In the genomic region with DNA sequence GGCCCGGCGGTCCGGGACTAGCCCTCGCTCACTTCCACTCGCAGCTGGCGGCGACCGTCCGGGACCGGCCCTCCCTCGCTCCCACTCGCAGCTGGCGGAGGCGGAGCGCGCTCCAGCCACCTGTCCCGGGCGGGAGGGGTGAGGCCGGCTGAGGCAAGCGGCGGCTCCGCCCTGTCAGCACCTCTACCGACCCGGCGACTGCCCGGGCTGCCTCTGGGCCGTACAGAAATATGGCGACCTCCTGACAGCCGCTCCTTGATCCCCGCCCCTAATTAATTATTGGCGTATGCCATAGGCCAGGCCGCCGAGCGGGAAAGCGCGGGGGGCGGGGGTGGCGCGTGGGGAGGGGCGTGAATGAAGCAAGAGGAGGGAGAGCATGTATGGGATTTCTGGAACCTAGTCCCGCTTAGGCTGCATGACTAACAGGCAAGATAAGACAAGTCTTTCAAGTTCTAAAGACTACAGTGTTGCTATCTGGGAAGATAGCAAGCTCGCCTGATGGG, we compare ENCODE assay signal across 8 cellular contexts. TPM values are rescaled to one million over a fixed set of nuclear protein-coding genes. Genes with fewer than 3 reads are reported as not detected.
A peak's percentile ranks its signal among the peaks of the same experiment; 100 is the strongest.
DNase-seq lines count a peak whose midpoint lies in the region; ATAC-seq, FAIRE-seq and TF ChIP-seq lines count a peak whose summit lies in the region.

A gene (minus strand): TSS at position 200 of the 503 bp plus-strand sequence. CDS start 243 bp downstream, outside the sequence.

- H3K4me3 ChIP-seq in GM12864 (ENCODE audit: low read depth, low read length) (peak within 1 kb of the TSS; percentile 47), bronchial epithelial cell (ENCODE audit: low read depth, low read length) (peak within 1 kb of the TSS; percentile 54), skeletal muscle tissue (ENCODE audit: low read length in 3 of 3) (peak within 1 kb of the TSS; percentile 64 to 75 (median 72))

- POLR2A ChIA-PET in activated B cell treated with CpG ODN at 0.5 μM for 24 hours (lab: Charles Lee), result no interaction called here

- peak within 1 kb of the TSS in 2 of 3 donors; percentile 50 to 66 for H3K9ac ChIP-seq in skeletal muscle tissue (ENCODE audit: low read depth in 1 of 3, low read length in 3 of 3)

- H3K36me3 Mint-ChIP-seq in activated B cell treated with CpG ODN at 0.5 μM for 24 hours (ENCODE audit: low read depth), result no peaks in the 10 kb centered on the region

- H3K27ac Mint-ChIP-seq in activated B cell treated with CpG ODN at 0.5 μM for 24 hours, result no peak within 1 kb of the TSS

- peak within 1 kb of the TSS; percentile 54 for H3K27ac ChIP-seq in skeletal muscle tissue (ENCODE audit: low read depth, low read length)

- peaks cover 0 to 2% (median 0%) of the 10 kb centered on the region in 3 donors for H3K4me1 ChIP-seq in skeletal muscle tissue (ENCODE audit: control insufficient read depth in 3 of 3, insufficient read depth in 3 of 3, low read length in 3 of 3)

- no peaks in the 10 kb centered on the region for H3K27me3 ChIP-seq in bronchial epithelial cell (ENCODE audit: control insufficient read depth, insufficient read depth, low read length)
- H3K27me3 ChIP-seq in skeletal muscle tissue (ENCODE audit: control insufficient read depth in 3 of 3, insufficient read depth in 3 of 3, low read length in 3 of 3), result peaks cover 0 to 5% (median 0%) of the 10 kb centered on the region in 3 donors

- intact Hi-C loops in activated B cell treated with CpG ODN at 0.5 μM for 24 hours (cut with micrococcal nuclease), result loop anchor here (1.0 to 5.0 kb wide), 4 partner anchors 118 to 1091 kb away; a partner anchor contains a TSS

- CTCF ChIA-PET in activated B cell treated with CpG ODN at 0.5 μM for 24 hours (lab: Charles Lee), result no interaction called here

- H3K27me3 Mint-ChIP-seq in activated B cell treated with CpG ODN at 0.5 μM for 24 hours, result no peaks in the 10 kb centered on the region

- FAIRE-seq in bronchial epithelial cell (lab: Jason Lieb, UNC), result peak; percentile 43

- TF ChIP-seq CTCF in GM12864 (IDR thresholded peaks at IDR 0.05; ENCODE audit: low read depth, low read length, missing control alignments) (no peak), activated B cell treated with CpG ODN at 0.5 μM for 24 hours (IDR thresholded peaks at IDR 0.05) (no peak), bronchial epithelial cell (IDR thresholded peaks at IDR 0.05; ENCODE audit: insufficient read depth, low read length, severe bottlenecking) (no peak)

- no peaks in the 10 kb centered on the region for H3K36me3 ChIP-seq in bronchial epithelial cell (ENCODE audit: control insufficient read depth, insufficient read depth, low read length)
- no peaks in the 10 kb centered on the region for H3K36me3 ChIP-seq in skeletal muscle tissue (ENCODE audit: control insufficient read depth in 3 of 3, insufficient read depth in 3 of 3, low read length in 3 of 3)

- peak within 1 kb of the TSS; percentile 89 for H3K4me3 Mint-ChIP-seq in activated B cell treated with CpG ODN at 0.5 μM for 24 hours

- DNase-seq in GM12864 (ENCODE audit: low read depth) (no peak), NCI-H2029 treated with DMSO at 0.1 percent for 48 hours (lab: John Stamatoyannopoulos, UW) (peak; percentile 53), activated B cell treated with CpG ODN at 0.5 μM for 24 hours (peak; percentile 42), bronchial epithelial cell (ENCODE audit: low read depth) (peak; percentile 86), iPS-NIHi11 (ENCODE audit: low spot score) (peak; percentile 74), NK-92 (lab: John Stamatoyannopoulos, UW; ENCODE audit: unreplicated experiment) (no peak)

- H3K4me1 Mint-ChIP-seq in activated B cell treated with CpG ODN at 0.5 μM for 24 hours, result peaks cover 10% of the 10 kb centered on the region

- H3K9me3 Mint-ChIP-seq in activated B cell treated with CpG ODN at 0.5 μM for 24 hours, result no peaks in the 10 kb centered on the region

- ATAC-seq in HG02763 (IDR thresholded peaks at IDR 0.05; ENCODE audit: unreplicated experiment) (peak; percentile 76), activated B cell treated with CpG ODN at 0.5 μM for 24 hours (ENCODE audit: low read depth) (peak; percentile 88)

- H3K9me3 ChIP-seq in skeletal muscle tissue (ENCODE audit: control insufficient read depth in 3 of 3, low read length in 3 of 3), result no peaks in the 10 kb centered on the region

RNA-seq across cellular contexts. Expression of the gene that starts here (rescaled TPM):
- 3.7 and 4.1 TPM in 2 replicates for total RNA-seq in activated B cell treated with CpG ODN at 0.5 μM for 24 hours
- 23.7 and 37.9 TPM in 2 replicates for total RNA-seq in bronchial epithelial cell
- 34.4 TPM for total RNA-seq in skeletal muscle tissue

Comparison
In these comparisons a context has a peak if more than half of its experiments do, and no peak if none do; other contexts are left out.
1. DNase-seq: peak in NCI-H2029 treated with DMSO at 0.1 percent for 48 hours (single experiment), activated B cell treated with CpG ODN at 0.5 μM for 24 hours (single experiment), bronchial epithelial cell (single experiment) and iPS-NIHi11 (single experiment); none in GM12864 (single experiment) and NK-92 (single experiment).
2. Peak in every context shown above with its lines, with median percentiles within 50 percentile points of each other: H3K4me3 ChIP-seq.